ENCODE assay signal across 18 cellular contexts in the genomic region with DNA sequence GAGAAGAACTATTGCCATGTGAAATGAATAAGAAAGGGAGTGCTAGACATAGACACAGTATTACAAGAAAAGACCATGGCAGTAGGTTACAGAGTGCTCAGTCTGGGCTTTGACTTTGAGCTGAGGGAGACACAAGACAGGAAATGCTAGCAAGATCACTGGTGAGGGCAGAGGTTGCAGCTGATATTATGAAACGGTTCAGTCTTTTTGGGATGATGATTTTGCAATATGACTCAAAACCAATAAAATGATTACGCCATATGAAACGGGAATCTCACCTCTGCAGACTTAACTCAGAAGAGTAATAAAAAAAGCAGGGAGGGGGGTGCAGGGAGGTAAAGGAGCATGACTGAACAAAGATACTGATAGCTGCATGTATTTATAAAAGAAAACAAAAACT.
DNase-seq lines count a peak whose midpoint lies in the region; ATAC-seq, FAIRE-seq and TF ChIP-seq lines count a peak whose summit lies in the region.
"Had no signal": no experiment of that assay in that cellular context is flagged by ENCODE, and none has a peak within 500 bp of the region (broad histone marks: within the 10 kb centered on the region; RNA-seq: fewer than 3 reads in every experiment).

No MANE protein-coding gene starts in this region.

- H3K9me3 Mint-ChIP-seq in stimulated activated naive B cell treated with anti-CD40 and anti-IgM and Interleukin-4, amounts not matched to agents 10 μg/mL and 1 μg/mL and 100 μg/mL, for 72 hours: no peaks in the 10 kb centered on the region
- H3K9me3 Mint-ChIP-seq: activated T-helper 1 cell treated with anti-CD3 and anti-CD28 coated beads, Interleukin-12 subunit alpha, Interleukin-12 subunit beta, Interleukin-2, Interleukin-4 antibody, amounts not matched to agents 30 ng/mL and 10 ng/mL and 1 ng/mL, durations not matched to agents 14 hours and 24 hours and 36 hours had no signal

- in situ Hi-C loops in GM12878 (cut with MboI): no loop called here

- H3K4me3 ChIP-seq in GM12878: no peak overlapping the region
- no peak overlapping the region for H3K4me3 ChIP-seq in right lobe of liver
- H3K4me3 ChIP-seq: thyroid gland had no signal

- no peak overlapping the region for H3K4me2 ChIP-seq in GM12878 (ENCODE audit: control insufficient read depth, insufficient read depth)

- TF ChIP-seq CTCF in GM12878 (IDR thresholded peaks at IDR 0.05 in 2 of 3, conservative IDR thresholded peaks at IDR 0.05 in 1 of 3; ENCODE audit: control insufficient read depth in 2 of 3, extremely low read depth in 1 of 3, insufficient read depth in 1 of 3, low read depth in 3 of 3, low read length in 3 of 3) (no peak), right lobe of liver (IDR thresholded peaks at IDR 0.05) (no peak), omental fat pad (IDR thresholded peaks at IDR 0.05) (no peak)

- POLR2A ChIA-PET in GM12878 (lab: Charles Lee): no interaction called here

- DNase-seq in HS-5 (ENCODE audit: low read depth) (peak; percentile 35), NOMO-1 (lab: John Stamatoyannopoulos, UW; ENCODE audit: unreplicated experiment in 2 of 2) (peak; percentile 75 to 85), GM12878 (ENCODE audit: low read depth, low spot score) (no peak), right lobe of liver (peak in 2 of 3 donors; percentile 18 to 69), NCI-H1417 (lab: John Stamatoyannopoulos, UW) (no peak), omental fat pad (ENCODE audit: low spot score) (no peak), GM19240 (ENCODE audit: insufficient read length, low spot score) (no peak)
- DNase-seq in stimulated activated naive B cell treated with anti-CD40 and anti-IgM and Interleukin-4, amounts not matched to agents 10 μg/mL and 1 μg/mL and 100 μg/mL, for 72 hours: no peak
- DNase-seq: kidney glomerular epithelial cell, NCI-H1694, NCI-H446, thyroid gland, WERI-Rb-1 had no signal

- no peaks in the 10 kb centered on the region for H3K4me1 Mint-ChIP-seq in stimulated activated naive B cell treated with anti-CD40 and anti-IgM and Interleukin-4, amounts not matched to agents 10 μg/mL and 1 μg/mL and 100 μg/mL, for 72 hours

- peak; percentile 49; the same call in 2 of the 3 replicates for ATAC-seq in GM12878
- ATAC-seq in right lobe of liver: peak; percentile 96 to 98 (median 98)
- ATAC-seq in omental fat pad (ENCODE audit: low FRiP score): no peak
- no peak for ATAC-seq in stimulated activated naive B cell treated with anti-CD40 and anti-IgM and Interleukin-4, amounts not matched to agents 10 μg/mL and 1 μg/mL and 100 μg/mL, for 72 hours (replicated peaks)
- ATAC-seq: HCT116 had no signal

- H3K27ac ChIP-seq in GM12878 (ENCODE audit: control insufficient read depth, insufficient read depth): no peak overlapping the region
- H3K27ac ChIP-seq in right lobe of liver: peak overlapping the region; percentile 25 to 82 (median 63)
- H3K27ac ChIP-seq: thyroid gland, WERI-Rb-1 had no signal

- no peak for FAIRE-seq in GM12878 (lab: Jason Lieb, UNC)
- FAIRE-seq: G401.6, GM12892 had no signal

- no TSS peak for BruUV-seq in GM12878 (replicated peaks; lab: Mats Ljungman, UMichigan)

- H3K4me3 Mint-ChIP-seq in stimulated activated naive B cell treated with anti-CD40 and anti-IgM and Interleukin-4, amounts not matched to agents 10 μg/mL and 1 μg/mL and 100 μg/mL, for 72 hours: no peak overlapping the region
- H3K4me3 Mint-ChIP-seq: activated T-helper 1 cell treated with anti-CD3 and anti-CD28 coated beads, Interleukin-12 subunit alpha, Interleukin-12 subunit beta, Interleukin-2, Interleukin-4 antibody, amounts not matched to agents 30 ng/mL and 10 ng/mL and 1 ng/mL, durations not matched to agents 14 hours and 24 hours and 36 hours had no signal

- H3K36me3 Mint-ChIP-seq in stimulated activated naive B cell treated with anti-CD40 and anti-IgM and Interleukin-4, amounts not matched to agents 10 μg/mL and 1 μg/mL and 100 μg/mL, for 72 hours: no peaks in the 10 kb centered on the region

- no peaks in the 10 kb centered on the region for H3K9me3 ChIP-seq in GM12878 (replicated peaks; ENCODE audit: control insufficient read depth, insufficient read depth, low read length)
- no peaks in the 10 kb centered on the region for H3K9me3 ChIP-seq in right lobe of liver
- H3K9me3 ChIP-seq: Caco-2, thyroid gland had no signal

- no peaks in the 10 kb centered on the region for H3K79me2 ChIP-seq in GM12878 (ENCODE audit: control insufficient read depth, insufficient read depth, low read length)

- H3K4me1 ChIP-seq in GM12878 (ENCODE audit: control insufficient read depth, insufficient read depth, low read length): no peaks in the 10 kb centered on the region
- peaks cover 0 to 13% (median 4%) of the 10 kb centered on the region in 4 donors for H3K4me1 ChIP-seq in right lobe of liver
- H3K4me1 ChIP-seq: thyroid gland had no signal

- 17% methylated on average over 3 of the region's 3 CpGs for WGBS in GM12878 (ENCODE audit: insufficient coverage, insufficient replicate concordance, low lambda C conversion rate, missing lambda C conversion rate)
- 0% methylated on average over 3 of the region's 3 CpGs for WGBS in right lobe of liver (ENCODE audit: insufficient coverage, low coverage, low lambda C conversion rate, missing lambda C conversion rate)

- no peak overlapping the region for H3K9ac ChIP-seq in GM12878 (ENCODE audit: control insufficient read depth, insufficient read depth, low read length)

- intact Hi-C loops in GM12878 (cut with micrococcal nuclease; ENCODE audit: unreplicated experiment): no loop called here
- intact Hi-C loops in right lobe of liver (cut with DNase I): no loop called here

- CTCF ChIA-PET in GM12878 (lab: Yijun Ruan, JAX): no interaction called here

- no peak for TF ChIP-seq POLR2A in GM12878 (IDR thresholded peaks at IDR 0.05; ENCODE audit: low read depth, low read length)
- no peak for TF ChIP-seq POLR2A in right lobe of liver (IDR thresholded peaks at IDR 0.05)

- no peak for TF ChIP-seq EP300 in GM12878 (IDR thresholded peaks at IDR 0.05; ENCODE audit: borderline replicate concordance in 1 of 2, control insufficient read depth in 1 of 2, low read depth in 2 of 2, low read length in 2 of 2)

- H4K20me1 ChIP-seq in GM12878 (ENCODE audit: control insufficient read depth, insufficient read depth): no peaks in the 10 kb centered on the region

- H3K27me3 ChIP-seq in GM12878 (replicated peaks in 1 of 2; ENCODE audit: control insufficient read depth in 2 of 2, insufficient read depth in 2 of 2, low read length in 1 of 2) (no peaks in the 10 kb centered on the region), right lobe of liver (no peaks in the 10 kb centered on the region)
- H3K27me3 ChIP-seq: thyroid gland had no signal

- no peak overlapping the region for H3K27ac Mint-ChIP-seq in stimulated activated naive B cell treated with anti-CD40 and anti-IgM and Interleukin-4, amounts not matched to agents 10 μg/mL and 1 μg/mL and 100 μg/mL, for 72 hours
- H3K27ac Mint-ChIP-seq: activated T-helper 1 cell treated with anti-CD3 and anti-CD28 coated beads, Interleukin-12 subunit alpha, Interleukin-12 subunit beta, Interleukin-2, Interleukin-4 antibody, amounts not matched to agents 30 ng/mL and 10 ng/mL and 1 ng/mL, durations not matched to agents 14 hours and 24 hours and 36 hours had no signal

- H3K27me3 Mint-ChIP-seq in stimulated activated naive B cell treated with anti-CD40 and anti-IgM and Interleukin-4, amounts not matched to agents 10 μg/mL and 1 μg/mL and 100 μg/mL, for 72 hours: peaks cover 0 to 4% of the 10 kb centered on the region in 2 donors

- no peak for TF ChIP-seq RAD21 in GM12878 (IDR thresholded peaks at IDR 0.05; ENCODE audit: insufficient read depth, low read depth, low read length)

- RAD21 ChIA-PET in GM12878 (lab: Charles Lee; ENCODE audit: unreplicated experiment): no interaction called here

- SMC1A ChIA-PET in GM12878 (lab: Charles Lee; ENCODE audit: uncharacterized antibody, unreplicated experiment): interaction anchor here (0.7 kb wide), 1 partner anchor 128 kb away, joined by 3 read pairs; no protein-coding TSS in a partner anchor

- no peak overlapping the region for H2AFZ ChIP-seq in GM12878 (ENCODE audit: control insufficient read depth, low read depth, low read length)

- H3K36me3 ChIP-seq in GM12878 (ENCODE audit: control insufficient read depth in 2 of 2, insufficient read depth in 2 of 2, low read length in 1 of 2) (no peaks in the 10 kb centered on the region), right lobe of liver (no peaks in the 10 kb centered on the region)
- H3K36me3 ChIP-seq: thyroid gland, WERI-Rb-1 had no signal

TF ChIP-seq in GM12878, 131 proteins besides CTCF, POLR2A, EP300 and RAD21:
- TF ChIP-seq ZNF24 (IDR thresholded peaks at IDR 0.05) (no peak), BACH1 (IDR thresholded peaks at IDR 0.05; ENCODE audit: borderline replicate concordance) (no peak), ATF7 (IDR thresholded peaks at IDR 0.05; ENCODE audit: low read depth) (no peak), KDM1A (IDR thresholded peaks at IDR 0.05; ENCODE audit: borderline replicate concordance) (no peak), IRF4 (IDR thresholded peaks at IDR 0.05; ENCODE audit: low read depth, low read length) (no peak), TARDBP (IDR thresholded peaks at IDR 0.05; ENCODE audit: borderline replicate concordance) (no peak)
- TF ChIP-seq, protein P1, sequence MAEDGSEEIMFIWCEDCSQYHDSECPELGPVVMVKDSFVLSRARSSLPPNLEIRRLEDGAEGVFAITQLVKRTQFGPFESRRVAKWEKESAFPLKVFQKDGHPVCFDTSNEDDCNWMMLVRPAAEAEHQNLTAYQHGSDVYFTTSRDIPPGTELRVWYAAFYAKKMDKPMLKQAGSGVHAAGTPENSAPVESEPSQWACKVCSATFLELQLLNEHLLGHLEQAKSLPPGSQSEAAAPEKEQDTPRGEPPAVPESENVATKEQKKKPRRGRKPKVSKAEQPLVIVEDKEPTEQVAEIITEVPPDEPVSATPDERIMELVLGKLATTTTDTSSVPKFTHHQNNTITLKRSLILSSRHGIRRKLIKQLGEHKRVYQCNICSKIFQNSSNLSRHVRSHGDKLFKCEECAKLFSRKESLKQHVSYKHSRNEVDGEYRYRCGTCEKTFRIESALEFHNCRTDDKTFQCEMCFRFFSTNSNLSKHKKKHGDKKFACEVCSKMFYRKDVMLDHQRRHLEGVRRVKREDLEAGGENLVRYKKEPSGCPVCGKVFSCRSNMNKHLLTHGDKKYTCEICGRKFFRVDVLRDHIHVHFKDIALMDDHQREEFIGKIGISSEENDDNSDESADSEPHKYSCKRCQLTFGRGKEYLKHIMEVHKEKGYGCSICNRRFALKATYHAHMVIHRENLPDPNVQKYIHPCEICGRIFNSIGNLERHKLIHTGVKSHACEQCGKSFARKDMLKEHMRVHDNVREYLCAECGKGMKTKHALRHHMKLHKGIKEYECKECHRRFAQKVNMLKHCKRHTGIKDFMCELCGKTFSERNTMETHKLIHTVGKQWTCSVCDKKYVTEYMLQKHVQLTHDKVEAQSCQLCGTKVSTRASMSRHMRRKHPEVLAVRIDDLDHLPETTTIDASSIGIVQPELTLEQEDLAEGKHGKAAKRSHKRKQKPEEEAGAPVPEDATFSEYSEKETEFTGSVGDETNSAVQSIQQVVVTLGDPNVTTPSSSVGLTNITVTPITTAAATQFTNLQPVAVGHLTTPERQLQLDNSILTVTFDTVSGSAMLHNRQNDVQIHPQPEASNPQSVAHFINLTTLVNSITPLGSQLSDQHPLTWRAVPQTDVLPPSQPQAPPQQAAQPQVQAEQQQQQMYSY (CRISPR knock-in tag; IDR thresholded peaks at IDR 0.05): no peak

Comparison
In these comparisons a context has a peak if more than half of its experiments do, and no peak if none do; other contexts are left out.
1. DNase-seq: peak in HS-5 (single experiment), NOMO-1 (2 of 2) and right lobe of liver (2 of 3); none in GM12878 (single experiment), NCI-H1417 (0 of 3), omental fat pad (single experiment), stimulated activated naive B cell treated with anti-CD40 and anti-IgM and Interleukin-4, amounts not matched to agents 10 μg/mL and 1 μg/mL and 100 μg/mL, for 72 hours (single experiment) and GM19240 (single experiment).
2. ATAC-seq: peak in GM12878 (single experiment) and right lobe of liver (4 of 4); none in omental fat pad (single experiment) and stimulated activated naive B cell treated with anti-CD40 and anti-IgM and Interleukin-4, amounts not matched to agents 10 μg/mL and 1 μg/mL and 100 μg/mL, for 72 hours (0 of 2).